In genomic region chr2:241268716-241269445, GRCh38 we compare ENCODE assay signal across 15 cellular contexts. TPM values are rescaled to one million over a fixed set of nuclear protein-coding genes. Genes with fewer than 3 reads are reported as not detected.
DNase-seq lines count a peak whose midpoint lies in the region; TF ChIP-seq lines count a peak whose summit lies in the region.
"Had no signal": no experiment of that assay in that cellular context is flagged by ENCODE, and none has a peak within 500 bp of the region (broad histone marks: within the 10 kb centered on the region; RNA-seq: fewer than 3 reads in every experiment).

No MANE protein-coding gene starts in this region.

- no peak for DNase-seq in AG04449 (ENCODE audit: low read depth, low spot score)
- DNase-seq in GM23248: peak; percentile 83
- peak; percentile 73 for DNase-seq in amniotic stem cell (lab: John Stamatoyannopoulos, UW)
- DNase-seq in immature natural killer cell: no peak
- no peak for DNase-seq in NCI-H1417 treated with DMSO at 0.1 percent for 48 hours (lab: John Stamatoyannopoulos, UW)
- DNase-seq in HuH-7.5 (ENCODE audit: low spot score): no peak
- no peak for DNase-seq in NCI-H2171 treated with DMSO at 0.1 percent for 48 hours (lab: John Stamatoyannopoulos, UW)
- no peak for DNase-seq in DMS79 treated with DMSO at 0.1 percent for 48 hours (lab: John Stamatoyannopoulos, UW)
- DNase-seq: activated CD4-positive, alpha-beta T cell treated with anti-CD3 and anti-CD28 coated beads for 4 hours; CD4-positive, alpha-beta memory T cell; KBM-7; NCI-H446 treated with DMSO at 0.1 percent for 48 hours; SIG-M5 had no signal

- no peaks in the 10 kb centered on the region for H3K9me2 ChIP-seq in GM23248 (ENCODE audit: insufficient read depth)

- H3K4me2 ChIP-seq in GM23248 (ENCODE audit: unreplicated experiment): peak overlapping the region; percentile 98

- H3K36me3 ChIP-seq in GM23248 (ENCODE audit: low read depth): peaks cover 46% of the 10 kb centered on the region

- CTCF ChIA-PET in AG04449 (lab: Yijun Ruan, JAX): interaction anchor here (1.6 to 2.4 kb wide), 3 partner anchors 10 to 46 kb away, joined by 5 to 13 read pairs (median 6); partner anchors contain the start of genes HDLBP and SEPTIN2

- POLR2A ChIA-PET in AG04449 (lab: Yijun Ruan, JAX): interaction anchor here (2.0 kb wide), 1 partner anchor 9 kb away, joined by 6 read pairs; no protein-coding TSS in a partner anchor

- no peaks in the 10 kb centered on the region for H3K9me3 ChIP-seq in GM23248 (ENCODE audit: low read depth)
- H3K9me3 ChIP-seq: left lung, vagina had no signal

- H3K4me1 ChIP-seq in GM23248 (ENCODE audit: insufficient read depth): peaks cover 36% of the 10 kb centered on the region

- peak overlapping the region; percentile 93 for H3K27ac ChIP-seq in GM23248
- H3K27ac ChIP-seq: left lung, vagina had no signal

- WGBS in GM23248 (ENCODE audit: low coverage in 1 of 2, low lambda C conversion rate in 2 of 2, missing lambda C conversion rate in 2 of 2), 2 experiments: 54 to 58% methylated on average over 14 of the region's 14 CpGs

- peaks cover 51 to 53% of the 10 kb centered on the region in 2 donors for H3K4me1 Mint-ChIP-seq in immature natural killer cell

- in situ Hi-C loops in GM23248 (cut with MboI): no loop called here

- H3F3A ChIP-seq in GM23248 (ENCODE audit: insufficient read depth): peaks cover 30% of the 10 kb centered on the region

- peak overlapping the region in 1 of 5 donors; percentile 3 for H3K4me3 Mint-ChIP-seq in immature natural killer cell

- peaks cover 96% of the 10 kb centered on the region for H3K79me2 ChIP-seq in GM23248 (ENCODE audit: insufficient read depth)

- peak overlapping the region; percentile 99 for H3K9ac ChIP-seq in GM23248

- peak overlapping the region; percentile 16 for H3K4me3 ChIP-seq in AG04449 (ENCODE audit: low read depth, low read length)
- H3K4me3 ChIP-seq in GM23248: peak overlapping the region; percentile 96

- H2AFZ ChIP-seq in GM23248: no peak overlapping the region

- no peaks in the 10 kb centered on the region for H3K9me3 Mint-ChIP-seq in immature natural killer cell
- H3K9me3 Mint-ChIP-seq: CD4-positive, alpha-beta memory T cell had no signal

- peaks cover 0 to 14% (median 6%) of the 10 kb centered on the region in 3 donors for H3K36me3 Mint-ChIP-seq in immature natural killer cell

- H4K20me1 ChIP-seq in GM23248 (ENCODE audit: insufficient read depth): peaks cover 37% of the 10 kb centered on the region

- TF ChIP-seq CTCF in AG04449 (IDR thresholded peaks at IDR 0.05; ENCODE audit: insufficient read depth, low read length, missing control alignments): no peak

- H3K27me3 ChIP-seq in GM23248 (replicated peaks; ENCODE audit: insufficient read depth): no peaks in the 10 kb centered on the region
- H3K27me3 ChIP-seq: left lung, vagina had no signal

- peaks cover 4 to 13% (median 8%) of the 10 kb centered on the region in 3 donors for H3K27me3 Mint-ChIP-seq in immature natural killer cell (ENCODE audit: low read depth in 3 of 3)
- H3K27me3 Mint-ChIP-seq: CD4-positive, alpha-beta memory T cell had no signal

- H3K27ac Mint-ChIP-seq in immature natural killer cell: peak overlapping the region in 4 of 6 donors; percentile 54 to 85 (median 66)

RNA-seq across cellular contexts. Expression of gene HDLBP, which starts 46.6 kb away (rescaled TPM):
- total RNA-seq in GM23248 (2014; rRNA removed; shearing (Covaris generic)): 707 and 711 TPM in 2 replicates
- 602 and 613 TPM in 2 replicates for polyA plus RNA-seq in GM23248 (2016; fragmentation: Nextera tagmentation; extraction: Ambion mirVana)
- polyA plus RNA-seq in immature natural killer cell: 10 to 100 TPM; 20.4 to 71.7 (median 31.5) TPM

RNA-seq across cellular contexts. Expression of gene SEPTIN2, which starts 46.8 kb away (rescaled TPM):
- total RNA-seq in GM23248 (2014; rRNA removed; shearing (Covaris generic)): 480 and 499 TPM in 2 replicates
- 512 and 518 TPM in 2 replicates for polyA plus RNA-seq in GM23248 (2016; fragmentation: Nextera tagmentation; extraction: Ambion mirVana)
- 100 to 1,000 TPM; 204 to 249 (median 207) TPM for polyA plus RNA-seq in immature natural killer cell

Comparison
In these comparisons a context has a peak if more than half of its experiments do, and no peak if none do; other contexts are left out.
1. DNase-seq: peak in GM23248 (single experiment) and amniotic stem cell (single experiment); none in AG04449 (single experiment), immature natural killer cell (0 of 3), NCI-H1417 treated with DMSO at 0.1 percent for 48 hours (single experiment), HuH-7.5 (single experiment), NCI-H2171 treated with DMSO at 0.1 percent for 48 hours (single experiment) and DMS79 treated with DMSO at 0.1 percent for 48 hours (single experiment).